ENCODE assay signal across 9 cellular contexts in genomic region chr14:100147181-100147631, GRCh38. TPM values are rescaled to one million over a fixed set of nuclear protein-coding genes. Genes with fewer than 3 reads are reported as not detected.
DNase-seq lines count a peak whose midpoint lies in the region; ATAC-seq and TF ChIP-seq lines count a peak whose summit lies in the region.
"Had no signal": no experiment of that assay in that cellular context is flagged by ENCODE, and none has a peak within 500 bp of the region (broad histone marks: within the 10 kb centered on the region; RNA-seq: fewer than 3 reads in every experiment).

No MANE protein-coding gene starts in this region.

- no peaks in the 10 kb centered on the region for H3K9me3 Mint-ChIP-seq in CD8-positive, alpha-beta T cell
- H3K9me3 Mint-ChIP-seq in activated T-cell treated with anti-CD3 and anti-CD28 coated beads, Interleukin-2, amount 50 U/mL, for 4 hours, result no peaks in the 10 kb centered on the region

- peak; percentile 7 for TF ChIP-seq CTCF in CD8-positive, alpha-beta T cell (IDR thresholded peaks at IDR 0.05)
- TF ChIP-seq CTCF in spleen (IDR thresholded peaks at IDR 0.05 in 8 of 11, conservative IDR thresholded peaks at IDR 0.05 in 3 of 11), result no peak
- no peak for TF ChIP-seq CTCF in brain microvascular endothelial cell (IDR thresholded peaks at IDR 0.05; ENCODE audit: low read depth, low read length, missing control alignments)

- H3K27ac Mint-ChIP-seq in CD8-positive, alpha-beta T cell, result peak overlapping the region; percentile 89

- POLR2A ChIA-PET in CD8-positive, alpha-beta T cell (lab: Charles Lee), result interaction anchor here (0.8 to 2.8 kb wide), 11 partner anchors 8 to 94 kb away, joined by 3 to 9 read pairs (median 4); partner anchors contain the start of gene EVL

- WGBS in spleen, 5 donors, result 4 to 60% (median 28%) methylated on average over 3 to 20 of the region's 20 CpGs

- peak; percentile 42 to 86 (median 72) for DNase-seq in CD8-positive, alpha-beta T cell
- DNase-seq in MV-4-11 (lab: John Stamatoyannopoulos, UW) (peak; percentile 66), spleen (peak; percentile 89), NCI-H2227 (lab: John Stamatoyannopoulos, UW; ENCODE audit: unreplicated experiment) (no peak), brain microvascular endothelial cell (no peak)
- DNase-seq in activated T-cell treated with anti-CD3 and anti-CD28 coated beads, Interleukin-2, amount 50 U/mL, for 4 hours, result peak; percentile 46
- DNase-seq: NCI-H2171 treated with DMSO at 0.1 percent for 48 hours had no signal

- H3K36me3 ChIP-seq in CD8-positive, alpha-beta T cell (ENCODE audit: insufficient read depth, low read length), result peaks cover 10% of the 10 kb centered on the region
- H3K36me3 ChIP-seq in spleen (peaks cover 0 to 40% (median 23%) of the 10 kb centered on the region in 6 donors), brain microvascular endothelial cell (replicated peaks) (no peaks in the 10 kb centered on the region)

- intact Hi-C loops in CD8-positive, alpha-beta T cell (cut with DNase I, micrococcal nuclease), result loop anchor here (1.0 to 5.0 kb wide), 3 partner anchors 35 to 230 kb away; partner anchors contain the start of gene WDR25 (in 1 of the 2)
- intact Hi-C loops in spleen (cut with DNase I; ENCODE audit: low total_unique reads), result no loop called here

- H3K9me3 ChIP-seq in CD8-positive, alpha-beta T cell (ENCODE audit: low read length), result no peaks in the 10 kb centered on the region
- H3K9me3 ChIP-seq in spleen, result no peaks in the 10 kb centered on the region

- no peak for TF ChIP-seq POLR2A in spleen (IDR thresholded peaks at IDR 0.05)

- peak overlapping the region; percentile 3 for H3K27ac ChIP-seq in CD8-positive, alpha-beta T cell (ENCODE audit: low read depth, low read length)
- peak overlapping the region in 7 of 8 donors; percentile 13 to 76 (median 44) for H3K27ac ChIP-seq in spleen
- H3K27ac ChIP-seq in brain microvascular endothelial cell, result no peak overlapping the region

- H3K4me3 ChIP-seq in CD8-positive, alpha-beta T cell (ENCODE audit: low read depth, low read length), result peak overlapping the region; percentile 34
- H3K4me3 ChIP-seq in spleen (peak overlapping the region in 2 of 8 donors; percentile 5 to 36), brain microvascular endothelial cell (ENCODE audit: low read depth, low read length) (no peak overlapping the region)

- no peaks in the 10 kb centered on the region for H3K27me3 Mint-ChIP-seq in CD8-positive, alpha-beta T cell (ENCODE audit: low read depth)
- H3K27me3 Mint-ChIP-seq in activated T-cell treated with anti-CD3 and anti-CD28 coated beads, Interleukin-2, amount 50 U/mL, for 4 hours (ENCODE audit: low read depth), result no peaks in the 10 kb centered on the region

- H3K4me1 ChIP-seq in CD8-positive, alpha-beta T cell (ENCODE audit: insufficient read depth, low read length), result peaks cover 24% of the 10 kb centered on the region
- peaks cover 9 to 66% (median 33%) of the 10 kb centered on the region in 6 donors for H3K4me1 ChIP-seq in spleen

- peak overlapping the region; percentile 77 for H3K4me3 Mint-ChIP-seq in CD8-positive, alpha-beta T cell
- peak overlapping the region; percentile 54 for H3K4me3 Mint-ChIP-seq in activated T-cell treated with anti-CD3 and anti-CD28 coated beads, Interleukin-2, amount 50 U/mL, for 4 hours

- H3K36me3 Mint-ChIP-seq in CD8-positive, alpha-beta T cell, result peaks cover 16% of the 10 kb centered on the region
- H3K36me3 Mint-ChIP-seq in activated T-cell treated with anti-CD3 and anti-CD28 coated beads, Interleukin-2, amount 50 U/mL, for 4 hours (ENCODE audit: insufficient read depth), result peaks cover 1% of the 10 kb centered on the region

- peak; percentile 89 for ATAC-seq in CD8-positive, alpha-beta T cell
- ATAC-seq in activated T-cell treated with anti-CD3 and anti-CD28 coated beads, Interleukin-2, amount 50 U/mL, for 4 hours, result peak; percentile 80 to 81
- ATAC-seq in GM21381 (IDR thresholded peaks at IDR 0.05; ENCODE audit: unreplicated experiment) (no peak), HG03460 (IDR thresholded peaks at IDR 0.05; ENCODE audit: unreplicated experiment) (no peak)

- no peaks in the 10 kb centered on the region for H3K27me3 ChIP-seq in CD8-positive, alpha-beta T cell (ENCODE audit: insufficient read depth, low read length)
- H3K27me3 ChIP-seq in spleen (replicated peaks in 1 of 7), result peaks cover 0 to 12% (median 0%) of the 10 kb centered on the region in 7 donors
- H3K27me3 ChIP-seq in brain microvascular endothelial cell (replicated peaks), result no peaks in the 10 kb centered on the region

- in situ Hi-C loops in brain microvascular endothelial cell (cut with HindIII; ENCODE audit: low pct_ligation_motif_present, low sequenced_read_pairs), result no loop called here

- CTCF ChIA-PET in CD8-positive, alpha-beta T cell (lab: Charles Lee), result interaction anchor here (1.1 to 2.9 kb wide), 3 partner anchors 9 to 90 kb away, joined by 3 to 10 read pairs (median 8); no protein-coding TSS in a partner anchor

- H3K4me1 Mint-ChIP-seq in CD8-positive, alpha-beta T cell (ENCODE audit: low read depth), result peaks cover 34% of the 10 kb centered on the region
- peaks cover 16% of the 10 kb centered on the region for H3K4me1 Mint-ChIP-seq in activated T-cell treated with anti-CD3 and anti-CD28 coated beads, Interleukin-2, amount 50 U/mL, for 4 hours (ENCODE audit: low read depth)

RNA-seq across cellular contexts. Expression of gene DEGS2, which starts 12.2 kb away (rescaled TPM):
- total RNA-seq in CD8-positive, alpha-beta T cell, result under 1 TPM; 0.22 to 0.60 TPM
- under 1 TPM; 0.19 to 0.40 (median 0.40) TPM for total RNA-seq in activated T-cell treated with anti-CD3 and anti-CD28 coated beads, Interleukin-2, amount 50 U/mL, for 4 hours
- total RNA-seq in spleen, result 1 to 10 TPM in 5 of 7 donors, under 1 TPM in 2; 0.33 to 3.2 (median 1.3) TPM
- 1 to 10 TPM; 1.1 to 2.8 (median 1.5) TPM for polyA plus RNA-seq in spleen

Comparison
In these comparisons a context has a peak if more than half of its experiments do, and no peak if none do; other contexts are left out.
1. ATAC-seq: peak in CD8-positive, alpha-beta T cell (single experiment) and activated T-cell treated with anti-CD3 and anti-CD28 coated beads, Interleukin-2, amount 50 U/mL, for 4 hours (2 of 2); none in GM21381 (single experiment) and HG03460 (single experiment).
2. DNase-seq: peak in CD8-positive, alpha-beta T cell (7 of 7), MV-4-11 (single experiment), activated T-cell treated with anti-CD3 and anti-CD28 coated beads, Interleukin-2, amount 50 U/mL, for 4 hours (single experiment) and spleen (single experiment); none in NCI-H2227 (single experiment) and brain microvascular endothelial cell (single experiment).